Comparison of ENCODE assay signal across 12 cellular contexts in the genomic region with DNA sequence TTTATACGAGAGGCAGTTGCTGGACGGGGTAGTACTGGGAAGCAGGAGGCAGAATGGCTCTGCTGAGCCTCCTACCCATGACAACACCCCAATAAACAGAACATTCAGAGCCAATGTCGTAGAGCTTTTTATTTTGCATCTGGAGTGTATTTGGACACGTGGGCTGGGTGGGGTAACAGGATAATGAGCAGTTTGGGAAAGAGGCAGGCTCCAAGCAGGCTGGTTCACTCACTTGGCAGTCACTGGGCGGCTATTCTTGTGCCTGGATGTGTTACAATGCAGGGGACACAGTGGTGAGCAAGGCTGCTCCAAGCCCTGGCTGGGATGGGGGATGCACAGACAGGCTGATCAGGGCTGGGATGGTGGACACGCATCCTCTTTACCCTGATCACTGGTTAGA. TPM values are rescaled to one million over a fixed set of nuclear protein-coding genes. Genes with fewer than 3 reads are reported as not detected.
DNase-seq lines count a peak whose midpoint lies in the region; ATAC-seq and TF ChIP-seq lines count a peak whose summit lies in the region.
"Had no signal": no experiment of that assay in that cellular context is flagged by ENCODE, and none has a peak within 500 bp of the region (broad histone marks: within the 10 kb centered on the region; RNA-seq: fewer than 3 reads in every experiment).

No MANE protein-coding gene starts in this region.

- no peaks in the 10 kb centered on the region for H3K9me3 ChIP-seq in ascending aorta
- no peaks in the 10 kb centered on the region for H3K9me3 ChIP-seq in heart right ventricle
- H3K9me3 ChIP-seq in psoas muscle, result no peaks in the 10 kb centered on the region

- peaks cover 6 to 11% of the 10 kb centered on the region in 2 donors for H3K4me1 ChIP-seq in ascending aorta
- peaks cover 0 to 33% (median 12%) of the 10 kb centered on the region in 9 donors for H3K4me1 ChIP-seq in heart right ventricle
- peaks cover 5% of the 10 kb centered on the region for H3K4me1 ChIP-seq in psoas muscle

- peak overlapping the region in 1 of 2 donors; percentile 8 for H3K4me3 ChIP-seq in ascending aorta
- no peak overlapping the region for H3K4me3 ChIP-seq in heart right ventricle
- no peak overlapping the region for H3K4me3 ChIP-seq in psoas muscle
- H3K4me3 ChIP-seq: smooth muscle cell had no signal

- intact Hi-C loops in ascending aorta (cut with DNase I), result no loop called here
- intact Hi-C loops in heart right ventricle (cut with DNase I), result loop anchor here in 1 of 10 donors (5.0 kb wide), 1 partner anchor 68 kb away; no protein-coding TSS in a partner anchor
- intact Hi-C loops in psoas muscle (cut with DNase I), result no loop called here

- DNase-seq in Ammon's horn (ENCODE audit: low spot score) (peak; percentile 87), ascending aorta (ENCODE audit: low spot score in 2 of 2) (peak in 1 of 2 donors; percentile 84), heart right ventricle (peak in 1 of 2 donors; percentile 65), psoas muscle (peak; percentile 75 to 86), NCI-H1105 treated with DMSO at 0.1 percent for 48 hours (lab: John Stamatoyannopoulos, UW) (no peak)
- DNase-seq in activated CD4-positive, CD25-positive, alpha-beta regulatory T cell treated with anti-CD3 and anti-CD28 coated beads, Interleukin-2, amount 50 U/mL, for 72 hours, result no peak
- no peak for DNase-seq in NK-92 treated with Interleukin-12 subunit alpha and Interleukin-12 subunit beta, amount 100 ng/mL, for 24 hours (lab: John Stamatoyannopoulos, UW)
- DNase-seq: activated CD8-positive, alpha-beta memory T cell treated with anti-CD3 and anti-CD28 coated beads, Interleukin-2, amount 50 U/mL, for 48 hours; Kasumi-1; kidney had no signal

- H3K36me3 ChIP-seq in ascending aorta (peaks cover 42 to 44% of the 10 kb centered on the region in 2 donors), heart right ventricle (peaks cover 0 to 63% (median 18%) of the 10 kb centered on the region in 9 donors), psoas muscle (ENCODE audit: insufficient read depth in 1 of 2, low read depth in 1 of 2) (peaks cover 2 to 74% of the 10 kb centered on the region in 2 donors)

- no peak for TF ChIP-seq CTCF in ascending aorta (IDR thresholded peaks at IDR 0.05)
- no peak for TF ChIP-seq CTCF in heart right ventricle (IDR thresholded peaks at IDR 0.05)
- TF ChIP-seq CTCF in psoas muscle (IDR thresholded peaks at IDR 0.05), result no peak

- WGBS in heart right ventricle, 2 donors, result 45 to 57% methylated on average over 6 of the region's 6 CpGs
- WGBS in psoas muscle, 3 donors, result 37 to 60% (median 46%) methylated on average over 6 of the region's 6 CpGs

- ATAC-seq in heart right ventricle (peak; percentile 59 to 87 (median 79)), psoas muscle (peak; percentile 56 to 86 (median 78)), GM21515 (IDR thresholded peaks at IDR 0.05; ENCODE audit: unreplicated experiment) (no peak)

- H3K27me3 ChIP-seq in ascending aorta (no peaks in the 10 kb centered on the region), heart right ventricle (no peaks in the 10 kb centered on the region), psoas muscle (ENCODE audit: insufficient read depth in 3 of 3, low read length in 2 of 3) (no peaks in the 10 kb centered on the region)

- H3K27ac ChIP-seq in ascending aorta (peak overlapping the region; percentile 66 to 75), heart right ventricle (peak overlapping the region; percentile 28 to 80 (median 70)), psoas muscle (peak overlapping the region; percentile 10)

RNA-seq across cellular contexts. Expression of gene ACTMAP, which starts 9.5 kb away (rescaled TPM):
- total RNA-seq in ascending aorta (8.3 TPM), heart right ventricle (10 to 100 TPM in 2 of 10 donors, 1 to 10 TPM in 8; 5.3 to 11.4 (median 8.4) TPM), psoas muscle (10 to 100 TPM in 2 of 4 donors, 1 to 10 TPM in 2; 6.7 to 13.3 (median 9.6) TPM)
- polyA plus RNA-seq in heart right ventricle (10 to 100 TPM in 1 of 2 donors, 1 to 10 TPM in 1; 3.6 to 12.8 TPM), psoas muscle (1 to 10 TPM; 5.1 to 8.9 (median 6.6) TPM)

RNA-seq across cellular contexts. Expression of gene SNRPA, which starts 10.3 kb away (rescaled TPM):
- 154 TPM for total RNA-seq in ascending aorta
- total RNA-seq in heart right ventricle, result 10 to 100 TPM; 24.0 to 40.6 (median 34.4) TPM
- 10 to 100 TPM; 35.3 to 36.7 TPM for polyA plus RNA-seq in heart right ventricle
- 10 to 100 TPM; 27.5 to 43.6 (median 33.5) TPM for total RNA-seq in psoas muscle
- polyA plus RNA-seq in psoas muscle, result 10 to 100 TPM; 21.5 to 34.2 (median 22.5) TPM

RNA-seq across cellular contexts. Expression of gene ITPKC, which starts 23.8 kb away (rescaled TPM):
- total RNA-seq in ascending aorta, result 60.7 TPM
- total RNA-seq in heart right ventricle, result 10 to 100 TPM in 3 of 10 donors, 1 to 10 TPM in 7; 6.2 to 15.3 (median 9.1) TPM
- polyA plus RNA-seq in heart right ventricle, result 10 to 100 TPM; 16.8 to 17.3 TPM
- 10 to 100 TPM in 3 of 4 donors, 1 to 10 TPM in 1; 6.9 to 16.7 (median 14.2) TPM for total RNA-seq in psoas muscle
- polyA plus RNA-seq in psoas muscle, result 10 to 100 TPM; 10.2 to 19.2 (median 16.6) TPM

RNA-seq across cellular contexts. Expression of gene COQ8B, which starts 24.1 kb away (rescaled TPM):
- total RNA-seq in ascending aorta (33.3 TPM), heart right ventricle (10 to 100 TPM; 17.9 to 34.3 (median 27.3) TPM), psoas muscle (10 to 100 TPM in 3 of 4 donors, 1 to 10 TPM in 1; 6.8 to 16.2 (median 13.7) TPM)
- polyA plus RNA-seq in heart right ventricle (10 to 100 TPM; 26.3 to 34.4 TPM), psoas muscle (10 to 100 TPM; 13.2 to 43.1 (median 16.1) TPM)

RNA-seq across cellular contexts. Expression of gene MIA, which starts 34.6 kb away (rescaled TPM):
- not detected for total RNA-seq in ascending aorta
- 1 to 10 TPM in 3 of 10 donors, under 1 TPM in 2, not detected in 5; 0.63 to 1.7 (median 1.0) TPM for total RNA-seq in heart right ventricle
- 1 to 10 TPM; 2.0 to 2.4 TPM for polyA plus RNA-seq in heart right ventricle
- total RNA-seq in psoas muscle, result 1 to 10 TPM in 1 of 4 donors, not detected in 3; 1.3 TPM
- polyA plus RNA-seq in psoas muscle, result under 1 TPM in 2 of 3 donors, not detected in 1; 0.38 to 0.77 TPM

Comparison
In these comparisons a context has a peak if more than half of its experiments do, and no peak if none do; other contexts are left out.
1. DNase-seq: peak in Ammon's horn (single experiment) and psoas muscle (2 of 2); none in activated CD4-positive, CD25-positive, alpha-beta regulatory T cell treated with anti-CD3 and anti-CD28 coated beads, Interleukin-2, amount 50 U/mL, for 72 hours (single experiment), NK-92 treated with Interleukin-12 subunit alpha and Interleukin-12 subunit beta, amount 100 ng/mL, for 24 hours (single experiment) and NCI-H1105 treated with DMSO at 0.1 percent for 48 hours (single experiment).
2. H3K27ac ChIP-seq: peak in every context shown above with its lines; median percentile 70 in ascending aorta; 70 in heart right ventricle; 10 in psoas muscle.